In genomic region chr12:13799574-13799973, GRCh38 we compare ENCODE assay signal across 21 cellular contexts.
DNase-seq lines count a peak whose midpoint lies in the region; ATAC-seq and TF ChIP-seq lines count a peak whose summit lies in the region.
"Had no signal": no experiment of that assay in that cellular context is flagged by ENCODE, and none has a peak within 500 bp of the region (broad histone marks: within the 10 kb centered on the region; RNA-seq: fewer than 3 reads in every experiment).

No MANE protein-coding gene starts in this region.

- H3K4me3 ChIP-seq in neural progenitor cell (no peak overlapping the region), ascending aorta (no peak overlapping the region)
- H3K4me3 ChIP-seq: GM12878, MG63 had no signal

- no peaks in the 10 kb centered on the region for H3K36me3 ChIP-seq in neural progenitor cell
- H3K36me3 ChIP-seq in ascending aorta: no peaks in the 10 kb centered on the region
- H3K36me3 ChIP-seq: BE2C, MG63 had no signal

- DNase-seq in NCI-H2107 treated with DMSO at 0.1 percent for 48 hours (lab: John Stamatoyannopoulos, UW; ENCODE audit: unreplicated experiment): peak; percentile 87
- DNase-seq in NCI-H2107 (lab: John Stamatoyannopoulos, UW): no peak
- DNase-seq in NCI-H2081 treated with DMSO at 0.1 percent for 48 hours (lab: John Stamatoyannopoulos, UW): peak; percentile 4
- no peak for DNase-seq in WTC11 (ENCODE audit: low spot score)
- peak; percentile 30 for DNase-seq in neural progenitor cell (ENCODE audit: low spot score)
- DNase-seq in ascending aorta (ENCODE audit: low spot score in 2 of 2): no peak
- DNase-seq in NCI-H2196 treated with DMSO at 0.1 percent for 48 hours (lab: John Stamatoyannopoulos, UW; ENCODE audit: unreplicated experiment): no peak
- no peak for DNase-seq in NCI-H2029 (lab: John Stamatoyannopoulos, UW)
- DNase-seq: 8988T; BE2C; Calu3; CD4-positive, alpha-beta T cell; DND-41; GDM1; GOT3; MG63; NCI-H1092; NCI-H446; NCI-H748 treated with DMSO at 0.1 percent for 48 hours; SHP77 treated with DMSO at 0.1 percent for 48 hours had no signal

- peak overlapping the region; percentile 57 for H3K27ac Mint-ChIP-seq in WTC11
- no peak overlapping the region for H3K27ac Mint-ChIP-seq in neural progenitor cell
- H3K27ac Mint-ChIP-seq: CD4-positive, alpha-beta T cell had no signal

- H3F3A ChIP-seq in neural progenitor cell (ENCODE audit: low read depth): peaks cover 36% of the 10 kb centered on the region

- intact Hi-C loops in ascending aorta (cut with DNase I): no loop called here

- POLR2A ChIA-PET in WTC11 (lab: Charles Lee): interaction anchor here (1.0 kb wide), 1 partner anchor 216 kb away, joined by 3 read pairs; no protein-coding TSS in a partner anchor

- no peak overlapping the region for H3K9ac ChIP-seq in neural progenitor cell

- CTCF ChIA-PET in WTC11 (lab: Charles Lee): interaction anchor here (1.0 to 1.1 kb wide), 2 partner anchors 50 to 265 kb away, joined by 3 read pairs; no protein-coding TSS in a partner anchor

- H3K27me3 Mint-ChIP-seq in WTC11 (ENCODE audit: low read depth): peaks cover 27% of the 10 kb centered on the region
- no peaks in the 10 kb centered on the region for H3K27me3 Mint-ChIP-seq in neural progenitor cell (ENCODE audit: insufficient read depth, low read depth)

- H3K27ac ChIP-seq in neural progenitor cell: peak overlapping the region; percentile 16
- H3K27ac ChIP-seq in ascending aorta: no peak overlapping the region

- no peaks in the 10 kb centered on the region for H3K9me3 ChIP-seq in neural progenitor cell (ENCODE audit: low read depth)
- no peaks in the 10 kb centered on the region for H3K9me3 ChIP-seq in ascending aorta
- H3K9me3 ChIP-seq: BE2C, MG63 had no signal

- peak overlapping the region; percentile 51 for H3K4me2 ChIP-seq in neural progenitor cell

- H3K27me3 ChIP-seq in neural progenitor cell (no peaks in the 10 kb centered on the region), ascending aorta (no peaks in the 10 kb centered on the region)
- H3K27me3 ChIP-seq: BE2C, MG63 had no signal

- H3K36me3 Mint-ChIP-seq in WTC11: peaks cover 7% of the 10 kb centered on the region; the same call in 1 of the 2 replicates
- no peaks in the 10 kb centered on the region for H3K36me3 Mint-ChIP-seq in neural progenitor cell

- no peaks in the 10 kb centered on the region for H4K20me1 ChIP-seq in neural progenitor cell (ENCODE audit: low read depth)

- H3K9me3 Mint-ChIP-seq in WTC11: peaks cover 8% of the 10 kb centered on the region; the same call in 1 of the 2 replicates
- H3K9me3 Mint-ChIP-seq in neural progenitor cell: no peaks in the 10 kb centered on the region
- H3K9me3 Mint-ChIP-seq: CD4-positive, alpha-beta T cell had no signal

- no peaks in the 10 kb centered on the region for H3K79me2 ChIP-seq in neural progenitor cell (ENCODE audit: low read depth)

- TF ChIP-seq CTCF in WTC11 (IDR thresholded peaks at IDR 0.05): no peak
- no peak for TF ChIP-seq CTCF in neural progenitor cell (IDR thresholded peaks at IDR 0.05)
- no peak for TF ChIP-seq CTCF in ascending aorta (IDR thresholded peaks at IDR 0.05)

- ATAC-seq in WTC11: peak; percentile 86
- ATAC-seq: GM12878 had no signal

- H2AFZ ChIP-seq in neural progenitor cell (replicated peaks): no peak overlapping the region

- H3K4me3 Mint-ChIP-seq in WTC11 (peak overlapping the region; percentile 33; the same call in 1 of the 2 replicates), neural progenitor cell (no peak overlapping the region)
- H3K4me3 Mint-ChIP-seq: CD4-positive, alpha-beta T cell had no signal

- peaks cover 43% of the 10 kb centered on the region for H3K4me1 Mint-ChIP-seq in WTC11
- peaks cover 20% of the 10 kb centered on the region for H3K4me1 Mint-ChIP-seq in neural progenitor cell

- peaks cover 19% of the 10 kb centered on the region for H3K4me1 ChIP-seq in neural progenitor cell
- no peaks in the 10 kb centered on the region for H3K4me1 ChIP-seq in ascending aorta
- H3K4me1 ChIP-seq: BE2C had no signal

TF ChIP-seq in WTC11, 78 proteins besides CTCF, POLR2A, EP300 and RAD21:
- TF ChIP-seq PRRX2 (CRISPR knock-in tag; IDR thresholded peaks at IDR 0.05) (no peak), ZNF263 (CRISPR knock-in tag; IDR thresholded peaks at IDR 0.05; ENCODE audit: low read depth) (peak; percentile 52; the same call in 1 of the 2 replicates), IRF1 (CRISPR knock-in tag; IDR thresholded peaks at IDR 0.05) (no peak), HMGA2 (CRISPR knock-in tag; IDR thresholded peaks at IDR 0.05) (no peak), NR2C2 (CRISPR knock-in tag; IDR thresholded peaks at IDR 0.05) (no peak), ZNF512 (CRISPR knock-in tag; IDR thresholded peaks at IDR 0.05; ENCODE audit: borderline replicate concordance) (no peak), ZNF138 (CRISPR knock-in tag; conservative IDR thresholded peaks at IDR 0.05) (no peak), TEAD1 (CRISPR knock-in tag; IDR thresholded peaks at IDR 0.05) (peak; percentile 89), SMAD4 (CRISPR knock-in tag; IDR thresholded peaks at IDR 0.05) (no peak), JAZF1 (CRISPR knock-in tag; IDR thresholded peaks at IDR 0.05) (no peak), GTF2I (CRISPR knock-in tag; conservative IDR thresholded peaks at IDR 0.05) (0 out of 2 replicates have a peak, but pooled peaks have one; percentile 18), E2F5 (CRISPR knock-in tag; IDR thresholded peaks at IDR 0.05) (no peak), MYBL2 (CRISPR knock-in tag; IDR thresholded peaks at IDR 0.05) (no peak), NR3C1 (CRISPR knock-in tag; conservative IDR thresholded peaks at IDR 0.05; ENCODE audit: low read depth) (no peak), ZNF423 (CRISPR knock-in tag; IDR thresholded peaks at IDR 0.05) (peak; percentile 85), SMAD3 (CRISPR knock-in tag; IDR thresholded peaks at IDR 0.05; ENCODE audit: borderline replicate concordance) (no peak), ELF4 (CRISPR knock-in tag; IDR thresholded peaks at IDR 0.05; ENCODE audit: low read depth) (no peak), ZNF416 (CRISPR knock-in tag; IDR thresholded peaks at IDR 0.05) (no peak)

Comparison
In these comparisons a context has a peak if more than half of its experiments do, and no peak if none do; other contexts are left out.
1. DNase-seq: peak in NCI-H2107 treated with DMSO at 0.1 percent for 48 hours (single experiment), NCI-H2081 treated with DMSO at 0.1 percent for 48 hours (single experiment) and neural progenitor cell (single experiment); none in NCI-H2107 (single experiment), WTC11 (single experiment), ascending aorta (0 of 2), NCI-H2196 treated with DMSO at 0.1 percent for 48 hours (single experiment) and NCI-H2029 (single experiment).